Comparison of ENCODE assay signal across 1 cellular context in the genomic region with DNA sequence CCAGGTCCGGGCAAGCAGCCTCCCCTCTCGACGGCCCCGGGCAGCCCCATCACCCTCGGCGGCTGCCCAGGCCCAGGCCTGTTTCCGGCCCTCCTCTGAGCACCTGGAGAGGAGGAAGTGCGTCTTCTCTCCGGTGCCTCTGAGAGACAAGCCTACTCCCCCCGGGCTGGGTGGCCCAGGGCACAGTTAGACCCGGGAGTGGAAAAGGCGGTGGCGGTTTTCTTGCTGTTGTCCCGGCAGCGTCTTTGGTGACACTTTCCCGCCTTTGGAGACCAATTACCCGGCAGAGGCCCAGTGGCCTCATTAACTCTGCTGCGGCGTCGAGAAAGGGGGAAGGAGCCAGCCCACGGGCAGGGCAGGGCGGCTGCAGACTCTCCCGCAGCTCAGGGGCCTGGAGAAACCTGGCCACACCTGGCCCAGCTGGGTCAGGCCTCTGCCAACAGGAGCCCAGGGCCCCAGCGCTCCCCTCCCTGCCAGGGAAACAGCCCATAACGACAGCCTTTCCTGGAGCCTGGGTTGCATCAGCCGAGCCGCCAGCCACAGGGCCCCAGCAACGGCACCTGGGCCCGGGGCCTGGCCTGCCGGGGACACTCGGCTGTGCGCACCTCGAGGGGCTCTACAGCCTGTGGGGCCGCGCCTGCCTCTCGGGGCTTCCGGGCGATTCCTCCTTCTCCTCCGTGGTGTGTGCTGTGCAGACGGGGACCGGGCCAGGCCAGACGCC.
TF ChIP-seq lines count a peak whose summit lies in the region.

No MANE protein-coding gene starts in this region.

TF ChIP-seq in GM12878, 131 proteins besides CTCF, POLR2A, EP300 and RAD21 (continued from another document):
- TF ChIP-seq, protein P1, sequence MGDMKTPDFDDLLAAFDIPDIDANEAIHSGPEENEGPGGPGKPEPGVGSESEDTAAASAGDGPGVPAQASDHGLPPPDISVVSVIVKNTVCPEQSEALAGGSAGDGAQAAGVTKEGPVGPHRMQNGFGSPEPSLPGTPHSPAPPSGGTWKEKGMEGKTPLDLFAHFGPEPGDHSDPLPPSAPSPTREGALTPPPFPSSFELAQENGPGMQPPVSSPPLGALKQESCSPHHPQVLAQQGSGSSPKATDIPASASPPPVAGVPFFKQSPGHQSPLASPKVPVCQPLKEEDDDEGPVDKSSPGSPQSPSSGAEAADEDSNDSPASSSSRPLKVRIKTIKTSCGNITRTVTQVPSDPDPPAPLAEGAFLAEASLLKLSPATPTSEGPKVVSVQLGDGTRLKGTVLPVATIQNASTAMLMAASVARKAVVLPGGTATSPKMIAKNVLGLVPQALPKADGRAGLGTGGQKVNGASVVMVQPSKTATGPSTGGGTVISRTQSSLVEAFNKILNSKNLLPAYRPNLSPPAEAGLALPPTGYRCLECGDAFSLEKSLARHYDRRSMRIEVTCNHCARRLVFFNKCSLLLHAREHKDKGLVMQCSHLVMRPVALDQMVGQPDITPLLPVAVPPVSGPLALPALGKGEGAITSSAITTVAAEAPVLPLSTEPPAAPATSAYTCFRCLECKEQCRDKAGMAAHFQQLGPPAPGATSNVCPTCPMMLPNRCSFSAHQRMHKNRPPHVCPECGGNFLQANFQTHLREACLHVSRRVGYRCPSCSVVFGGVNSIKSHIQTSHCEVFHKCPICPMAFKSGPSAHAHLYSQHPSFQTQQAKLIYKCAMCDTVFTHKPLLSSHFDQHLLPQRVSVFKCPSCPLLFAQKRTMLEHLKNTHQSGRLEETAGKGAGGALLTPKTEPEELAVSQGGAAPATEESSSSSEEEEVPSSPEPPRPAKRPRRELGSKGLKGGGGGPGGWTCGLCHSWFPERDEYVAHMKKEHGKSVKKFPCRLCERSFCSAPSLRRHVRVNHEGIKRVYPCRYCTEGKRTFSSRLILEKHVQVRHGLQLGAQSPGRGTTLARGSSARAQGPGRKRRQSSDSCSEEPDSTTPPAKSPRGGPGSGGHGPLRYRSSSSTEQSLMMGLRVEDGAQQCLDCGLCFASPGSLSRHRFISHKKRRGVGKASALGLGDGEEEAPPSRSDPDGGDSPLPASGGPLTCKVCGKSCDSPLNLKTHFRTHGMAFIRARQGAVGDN (IDR thresholded peaks at IDR 0.05): peak; percentile 87
- TF ChIP-seq EED (IDR thresholded peaks at IDR 0.05; ENCODE audit: low read depth) (peak; percentile 36; the same call in 1 of the 2 replicates), IKZF2 (IDR thresholded peaks at IDR 0.05) (no peak), TCF12 (IDR thresholded peaks at IDR 0.05; ENCODE audit: low read depth, low read length) (0 out of 2 replicates have a peak, but pooled peaks have one; percentile 27)
